14 cellular contexts compared by ENCODE assay signal in the genomic region with DNA sequence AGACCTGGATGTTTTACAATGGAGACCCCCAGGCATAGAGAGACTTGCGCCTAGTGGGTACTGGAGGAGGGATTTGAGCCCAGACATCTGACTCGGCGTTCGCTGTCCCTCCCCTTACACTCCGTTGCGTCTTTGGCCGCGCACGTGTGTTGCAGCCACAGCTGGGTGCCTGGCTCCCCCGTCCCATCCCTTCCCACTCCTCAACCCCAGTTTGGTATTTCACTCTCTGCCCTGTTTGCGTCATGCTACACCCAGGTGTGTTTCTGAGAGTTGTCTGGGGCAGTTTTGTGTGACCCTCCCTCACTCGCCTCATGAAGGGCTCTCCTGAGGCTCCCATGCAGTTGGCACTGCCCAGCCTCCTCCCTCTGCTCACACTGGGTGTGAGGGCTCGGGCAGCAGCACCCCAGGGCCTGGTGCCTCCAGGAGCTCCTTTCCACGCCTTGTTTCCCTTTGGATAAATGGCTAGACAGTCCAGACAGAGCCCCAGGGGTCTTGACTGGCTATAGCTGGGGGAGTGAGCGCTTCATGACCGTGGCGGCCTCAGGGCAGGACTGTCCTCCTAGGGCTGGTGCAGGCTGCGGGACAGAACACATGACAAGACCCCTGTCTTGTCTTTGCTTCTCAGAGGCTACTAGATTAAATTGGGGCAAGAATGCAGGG. TPM values are rescaled to one million over a fixed set of nuclear protein-coding genes. Genes with fewer than 3 reads are reported as not detected.
A peak's percentile ranks its signal among the peaks of the same experiment; 100 is the strongest.
DNase-seq lines count a peak whose midpoint lies in the region; ATAC-seq, FAIRE-seq and TF ChIP-seq lines count a peak whose summit lies in the region.
"Had no signal": no experiment of that assay in that cellular context is flagged by ENCODE, and none has a peak within 500 bp of the region (broad histone marks: within the 10 kb centered on the region; RNA-seq: fewer than 3 reads in every experiment).

No MANE protein-coding gene starts in this region.

- RAD21 ChIA-PET in GM12878 (lab: Charles Lee; ENCODE audit: unreplicated experiment), result interaction anchor here (1.3 to 8.7 kb wide), 7 partner anchors 9 to 89 kb away, joined by 3 to 128 read pairs (median 10); partner anchors contain the start of gene TCF7

- no peaks in the 10 kb centered on the region for H3K9me3 ChIP-seq in CD8-positive, alpha-beta memory T cell (ENCODE audit: low read length)
- no peaks in the 10 kb centered on the region for H3K9me3 ChIP-seq in GM12878 (replicated peaks; ENCODE audit: control insufficient read depth, insufficient read depth, low read length)

- H3K27ac ChIP-seq in CD8-positive, alpha-beta memory T cell (ENCODE audit: low read depth, low read length), result peak overlapping the region; percentile 26
- H3K27ac ChIP-seq in GM12878 (ENCODE audit: control insufficient read depth, insufficient read depth), result peak overlapping the region; percentile 71

- H3K4me1 Mint-ChIP-seq in activated CD4-positive, alpha-beta T cell treated with anti-CD3 and anti-CD28 coated beads, Interleukin-2, amount 10 ng/mL, durations not matched to agents 24 days and 14 days, result peaks cover 88% of the 10 kb centered on the region
- H3K4me1 Mint-ChIP-seq in CD8-positive, alpha-beta memory T cell, result peaks cover 94 to 100% (median 100%) of the 10 kb centered on the region in 3 donors

- CTCF ChIA-PET in CD8-positive, alpha-beta memory T cell (lab: Charles Lee), result interaction anchor here (2.2 to 4.5 kb wide), 3 partner anchors 12 to 88 kb away, joined by 9 to 40 read pairs (median 13); no protein-coding TSS in a partner anchor
- CTCF ChIA-PET in GM12878 (lab: Yijun Ruan, JAX), result interaction anchor here (1.5 to 12.1 kb wide), 6 partner anchors 13 to 86 kb away, joined by 5 to 184 read pairs (median 50); no protein-coding TSS in a partner anchor

- SMC1A ChIA-PET in GM12878 (lab: Charles Lee; ENCODE audit: uncharacterized antibody, unreplicated experiment), result interaction anchor here (1.4 to 7.6 kb wide), 3 partner anchors 11 to 88 kb away, joined by 7 to 76 read pairs (median 7); no protein-coding TSS in a partner anchor

- TF ChIP-seq CTCF in GM12878 (IDR thresholded peaks at IDR 0.05 in 2 of 3, conservative IDR thresholded peaks at IDR 0.05 in 1 of 3; ENCODE audit: control insufficient read depth in 2 of 3, extremely low read depth in 1 of 3, insufficient read depth in 1 of 3, low read depth in 3 of 3, low read length in 3 of 3) (no peak), retinal pigment epithelial cell (conservative IDR thresholded peaks at IDR 0.05; ENCODE audit: low read depth, low read length) (no peak), GM13976 (IDR thresholded peaks at IDR 0.05; ENCODE audit: borderline replicate concordance, control extremely low read depth, extremely low read depth, insufficient read depth, missing control alignments) (no peak)

- no peaks in the 10 kb centered on the region for H3K27me3 ChIP-seq in CD8-positive, alpha-beta memory T cell (ENCODE audit: insufficient read depth, low read length, poor library complexity, severe bottlenecking)
- H3K27me3 ChIP-seq in GM12878 (replicated peaks in 1 of 2; ENCODE audit: control insufficient read depth in 2 of 2, insufficient read depth in 2 of 2, low read length in 1 of 2), result no peaks in the 10 kb centered on the region

- no peaks in the 10 kb centered on the region for H4K20me1 ChIP-seq in GM12878 (ENCODE audit: control insufficient read depth, insufficient read depth)

- H3K9me3 Mint-ChIP-seq in activated CD4-positive, alpha-beta T cell treated with anti-CD3 and anti-CD28 coated beads, Interleukin-2, amount 10 ng/mL, durations not matched to agents 24 days and 14 days, result no peaks in the 10 kb centered on the region
- H3K9me3 Mint-ChIP-seq in CD8-positive, alpha-beta memory T cell, result peaks cover 0 to 2% (median 0%) of the 10 kb centered on the region in 5 donors
- H3K9me3 Mint-ChIP-seq: activated B cell treated with CpG ODN at 0.5 μM for 24 hours, neural crest cell had no signal

- no peak for TF ChIP-seq EP300 in GM12878 (IDR thresholded peaks at IDR 0.05; ENCODE audit: borderline replicate concordance in 1 of 2, control insufficient read depth in 1 of 2, low read depth in 2 of 2, low read length in 2 of 2)

- H3K4me1 ChIP-seq in CD8-positive, alpha-beta memory T cell (ENCODE audit: insufficient read depth, low read length), result peaks cover 100% of the 10 kb centered on the region
- H3K4me1 ChIP-seq in GM12878 (ENCODE audit: control insufficient read depth, insufficient read depth, low read length), result peaks cover 79% of the 10 kb centered on the region

- H3K4me3 ChIP-seq in CD8-positive, alpha-beta memory T cell (ENCODE audit: low read length), result peak overlapping the region; percentile 72
- H3K4me3 ChIP-seq in GM12878 (no peak overlapping the region), retinal pigment epithelial cell (ENCODE audit: low read length) (peak overlapping the region; percentile 1)

- BruUV-seq in GM12878 (replicated peaks; lab: Mats Ljungman, UMichigan), result no TSS peak

- TF ChIP-seq POLR2A in GM12878 (IDR thresholded peaks at IDR 0.05; ENCODE audit: low read depth, low read length), result no peak

- no peak for FAIRE-seq in GM12878 (lab: Jason Lieb, UNC)

- peaks cover 58% of the 10 kb centered on the region for H3K36me3 ChIP-seq in CD8-positive, alpha-beta memory T cell (ENCODE audit: insufficient read depth, low read length)
- H3K36me3 ChIP-seq in GM12878 (ENCODE audit: control insufficient read depth in 2 of 2, insufficient read depth in 2 of 2, low read length in 1 of 2), result peaks cover 0 to 12% of the 10 kb centered on the region in 2 experiments; a peak in 3 of 4 replicates

- no peak overlapping the region for H3K9ac ChIP-seq in GM12878 (ENCODE audit: control insufficient read depth, insufficient read depth, low read length)

- WGBS in GM12878 (ENCODE audit: insufficient coverage, insufficient replicate concordance, low lambda C conversion rate, missing lambda C conversion rate), result 97% methylated on average over 17 of the region's 18 CpGs

- TF ChIP-seq RAD21 in GM12878 (IDR thresholded peaks at IDR 0.05; ENCODE audit: insufficient read depth, low read depth, low read length), result no peak

- H2AFZ ChIP-seq in GM12878 (ENCODE audit: control insufficient read depth, low read depth, low read length), result no peak overlapping the region

- in situ Hi-C loops in GM12878 (cut with MboI) (no loop called here), GM13976 (cut with MboI; ENCODE audit: low sequenced_read_pairs, unreplicated experiment) (no loop called here)

- H3K27ac Mint-ChIP-seq in activated CD4-positive, alpha-beta T cell treated with anti-CD3 and anti-CD28 coated beads, Interleukin-2, amount 10 ng/mL, durations not matched to agents 24 days and 14 days, result peak overlapping the region; percentile 91
- peak overlapping the region; percentile 92 to 100 (median 98) for H3K27ac Mint-ChIP-seq in CD8-positive, alpha-beta memory T cell

- no peak for ATAC-seq in GM12878
- ATAC-seq: left colon, sciatic nerve had no signal

- intact Hi-C loops in activated CD4-positive, alpha-beta T cell treated with anti-CD3 and anti-CD28 coated beads, Interleukin-2, amount 10 ng/mL, durations not matched to agents 24 days and 14 days (cut with micrococcal nuclease), result loop anchor here (1.0 kb wide), 1 partner anchor 10 kb away; no protein-coding TSS in a partner anchor
- intact Hi-C loops in GM12878 (cut with micrococcal nuclease; ENCODE audit: unreplicated experiment), result loop anchor here (2.0 to 5.0 kb wide), 2 partner anchors 15 to 414 kb away; no protein-coding TSS in a partner anchor

- H3K27me3 Mint-ChIP-seq in activated CD4-positive, alpha-beta T cell treated with anti-CD3 and anti-CD28 coated beads, Interleukin-2, amount 10 ng/mL, durations not matched to agents 24 days and 14 days, result no peaks in the 10 kb centered on the region
- H3K27me3 Mint-ChIP-seq in CD8-positive, alpha-beta memory T cell, result peaks cover 0 to 2% of the 10 kb centered on the region in 2 donors
- H3K27me3 Mint-ChIP-seq: activated B cell treated with CpG ODN at 0.5 μM for 24 hours had no signal

- peak overlapping the region; percentile 45; the same call in 1 of the 2 replicates for H3K4me2 ChIP-seq in GM12878 (ENCODE audit: control insufficient read depth, insufficient read depth)

- POLR2A ChIA-PET in CD8-positive, alpha-beta memory T cell (lab: Charles Lee), result interaction anchor here (0.9 to 16.0 kb wide), 6 partner anchors 11 to 89 kb away, joined by 3 to 272 read pairs (median 6); partner anchors contain the start of gene TCF7
- POLR2A ChIA-PET in GM12878 (lab: Charles Lee), result interaction anchor here (1.2 to 19.5 kb wide), 6 partner anchors 11 to 88 kb away, joined by 3 to 291 read pairs (median 5); partner anchors contain the start of gene TCF7

- H3K79me2 ChIP-seq in GM12878 (ENCODE audit: control insufficient read depth, insufficient read depth, low read length), result peaks cover 35% of the 10 kb centered on the region

- peaks cover 64% of the 10 kb centered on the region for H3K36me3 Mint-ChIP-seq in activated CD4-positive, alpha-beta T cell treated with anti-CD3 and anti-CD28 coated beads, Interleukin-2, amount 10 ng/mL, durations not matched to agents 24 days and 14 days (ENCODE audit: low read depth)
- H3K36me3 Mint-ChIP-seq in CD8-positive, alpha-beta memory T cell, result peaks cover 19 to 98% (median 25%) of the 10 kb centered on the region in 3 donors

- no peak for DNase-seq in activated CD4-positive, alpha-beta T cell treated with anti-CD3 and anti-CD28 coated beads, Interleukin-2, amount 10 ng/mL, durations not matched to agents 24 days and 14 days
- DNase-seq in activated CD4-positive, alpha-beta T cell treated with anti-CD3 and anti-CD28 coated beads for 4 hours, result no peak
- DNase-seq in CD8-positive, alpha-beta memory T cell, result no peak
- no peak for DNase-seq in GM12878 (ENCODE audit: low read depth, low spot score)
- DNase-seq in retinal pigment epithelial cell (ENCODE audit: low read depth), result peak; percentile 41
- no peak for DNase-seq in GM13976 (ENCODE audit: low spot score)
- DNase-seq in NCI-H82 treated with DMSO at 0.1 percent for 48 hours (lab: John Stamatoyannopoulos, UW; ENCODE audit: unreplicated experiment), result no peak
- no peak for DNase-seq in A172 (ENCODE audit: low spot score)
- DNase-seq: activated B cell treated with CpG ODN at 0.5 μM for 24 hours, GOT3, left colon, NCI-H1092 treated with DMSO at 0.1 percent for 48 hours had no signal

- H3K4me3 Mint-ChIP-seq in activated CD4-positive, alpha-beta T cell treated with anti-CD3 and anti-CD28 coated beads, Interleukin-2, amount 10 ng/mL, durations not matched to agents 24 days and 14 days, result peak overlapping the region; percentile 79
- peak overlapping the region; percentile 91 to 99 (median 96) for H3K4me3 Mint-ChIP-seq in CD8-positive, alpha-beta memory T cell
- H3K4me3 Mint-ChIP-seq: activated B cell treated with CpG ODN at 0.5 μM for 24 hours had no signal

RNA-seq across cellular contexts. Expression of gene TCF7, which starts 13.6 kb away (rescaled TPM):
- total RNA-seq in activated CD4-positive, alpha-beta T cell treated with anti-CD3 and anti-CD28 coated beads, Interleukin-2, amount 10 ng/mL, durations not matched to agents 24 days and 14 days, result 112 and 113 TPM in 2 replicates
- 10 to 100 TPM; 85.2 to 89.7 TPM for total RNA-seq in CD8-positive, alpha-beta memory T cell
- polyA plus RNA-seq in CD8-positive, alpha-beta memory T cell, result 344 TPM
- total RNA-seq in GM12878 (2013; cell fraction: nucleolus; rRNA removed), result 344 and 364 TPM in 2 replicates
- 19.6 and 21.6 TPM in 2 replicates for total RNA-seq in GM12878 (2014; rRNA removed)
- 23.3 and 24.0 TPM in 2 replicates for total RNA-seq in GM12878 (2014; rRNA removed; fragmentation: Illumina TruSeq; extraction: Trizol)
- 60.2 and 63.5 TPM in 2 replicates for total RNA-seq in GM12878 (2021)
- 26.0 TPM for polyA plus RNA-seq in GM12878 (2011; ENCODE audit: low read depth)
- polyA plus RNA-seq in GM12878 (2011; rRNA removed), result 20.5 and 34.6 TPM in 2 replicates
- polyA plus RNA-seq in GM12878 (2011; cell fraction: cytosol; rRNA removed), result 27.6 and 32.9 TPM in 2 replicates
- 62.1 and 64.0 TPM in 2 replicates for polyA plus RNA-seq in GM12878 (2011; cell fraction: nucleus; rRNA removed)
- polyA plus RNA-seq in GM12878 (2012), result 52.2 and 55.4 TPM in 2 replicates
- polyA plus RNA-seq in GM12878 (2014; fragmentation: Illumina TruSeq; extraction: Trizol), result 44.1 and 59.3 TPM in 2 replicates
- 10 to 100 TPM in 1 of 2 experiments, 1 to 10 TPM in 1; 10.0 to 13.2 TPM for polyA plus RNA-seq in GM12878 (2014; fragmentation: Nextera tagmentation; extraction: Ambion mirVana)
- 29.0 and 37.6 TPM in 2 replicates for polyA plus RNA-seq in GM12878 (2014; rRNA removed)
- polyA plus RNA-seq in GM12878 (2016; fragmentation: Nextera tagmentation; extraction: Ambion mirVana), result 10 to 100 TPM; 22.7 to 23.2 TPM
- polyA minus RNA-seq in GM12878 (2011; rRNA and poly(A)+ RNA removed), result 52.8 and 74.5 TPM in 2 replicates
- polyA minus RNA-seq in GM12878 (2011; cell fraction: cytosol; rRNA and poly(A)+ RNA removed), result 25.0 and 25.4 TPM in 2 replicates
- 60.7 and 103 TPM in 2 replicates for polyA minus RNA-seq in GM12878 (2011; cell fraction: nucleus; rRNA and poly(A)+ RNA removed)
- 3.8 and 4.8 TPM in 2 replicates for total RNA-seq in A172 (2014; rRNA removed; shearing (Covaris generic))

RNA-seq across cellular contexts. Expression of gene SKP1, which starts 48.6 kb away (rescaled TPM):
- 266 and 289 TPM in 2 replicates for total RNA-seq in activated CD4-positive, alpha-beta T cell treated with anti-CD3 and anti-CD28 coated beads, Interleukin-2, amount 10 ng/mL, durations not matched to agents 24 days and 14 days
- total RNA-seq in CD8-positive, alpha-beta memory T cell, result 100 to 1,000 TPM; 264 to 280 TPM
- polyA plus RNA-seq in CD8-positive, alpha-beta memory T cell, result 1,187 TPM
- total RNA-seq in GM12878 (2013; cell fraction: nucleolus; rRNA removed), result 141 and 142 TPM in 2 replicates
- total RNA-seq in GM12878 (2014; rRNA removed) (100 and 114 TPM in 2 replicates), GM12878 (2014; rRNA removed; fragmentation: Illumina TruSeq; extraction: Trizol) (404 and 421 TPM in 2 replicates), GM12878 (2021) (202 and 204 TPM in 2 replicates)
- polyA plus RNA-seq in GM12878 (2011; ENCODE audit: low read depth), result 197 TPM
- polyA plus RNA-seq in GM12878 (2011; rRNA removed) (351 and 383 TPM in 2 replicates), GM12878 (2014; fragmentation: Illumina TruSeq; extraction: Trizol) (617 and 795 TPM in 2 replicates), GM12878 (2014; fragmentation: Nextera tagmentation; extraction: Ambion mirVana) (1,000 to 10,000 TPM; 1,587 to 1,686 TPM), GM12878 (2014; rRNA removed) (305 and 398 TPM in 2 replicates), GM12878 (2016; fragmentation: Nextera tagmentation; extraction: Ambion mirVana) (100 to 1,000 TPM; 868 to 919 TPM)
- 151 TPM in 2 replicates for polyA plus RNA-seq in GM12878 (2011; cell fraction: cytosol; rRNA removed)
- 163 and 175 TPM in 2 replicates for polyA plus RNA-seq in GM12878 (2011; cell fraction: nucleus; rRNA removed)
- 274 and 324 TPM in 2 replicates for polyA plus RNA-seq in GM12878 (2012)
- polyA minus RNA-seq in GM12878 (2011; rRNA and poly(A)+ RNA removed), result 121 and 212 TPM in 2 replicates
- 60.8 and 63.6 TPM in 2 replicates for polyA minus RNA-seq in GM12878 (2011; cell fraction: cytosol; rRNA and poly(A)+ RNA removed)
- polyA minus RNA-seq in GM12878 (2011; cell fraction: nucleus; rRNA and poly(A)+ RNA removed), result 32.6 and 47.6 TPM in 2 replicates
- 590 and 596 TPM in 2 replicates for total RNA-seq in A172 (2014; rRNA removed; shearing (Covaris generic))
